ENCODE assay signal across 1 cellular context in the genomic region with DNA sequence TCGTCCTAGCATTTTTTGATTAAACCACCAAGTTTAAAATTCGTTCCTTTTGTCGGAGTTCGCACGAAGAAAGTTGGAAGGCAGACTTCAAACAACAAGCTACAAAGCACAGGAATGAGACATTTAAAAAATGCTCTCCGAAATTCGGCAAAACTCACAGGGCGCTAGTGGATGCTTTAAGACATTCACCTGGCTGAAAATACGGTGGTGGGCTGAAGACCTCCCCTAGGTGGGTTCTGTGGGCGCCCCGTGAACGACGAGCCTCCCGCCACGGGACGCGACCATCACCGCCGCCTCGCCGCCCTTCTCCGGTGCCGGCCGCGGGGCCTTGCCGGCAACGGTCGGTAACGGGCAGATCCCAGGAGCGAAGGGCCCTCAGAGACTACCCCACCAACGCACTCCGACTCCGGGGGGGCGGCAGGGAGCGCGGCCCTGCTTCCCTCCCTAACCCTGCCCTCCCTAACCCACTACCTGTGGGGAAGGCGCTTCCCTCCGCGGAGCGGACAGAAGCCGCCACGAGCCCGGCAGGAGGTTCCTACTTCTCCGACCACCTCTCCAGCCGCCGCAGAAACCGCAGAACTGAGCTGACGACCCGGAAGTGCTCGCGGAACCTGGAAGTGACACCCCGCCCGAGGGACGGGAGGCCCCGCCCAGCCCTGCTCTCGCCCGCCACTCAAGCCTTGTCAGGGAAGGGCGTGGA.
TF ChIP-seq lines count a peak whose summit lies in the region.

A gene with protein sequence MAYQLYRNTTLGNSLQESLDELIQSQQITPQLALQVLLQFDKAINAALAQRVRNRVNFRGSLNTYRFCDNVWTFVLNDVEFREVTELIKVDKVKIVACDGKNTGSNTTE (minus strand): TSS at position 581 of the 700 bp plus-strand sequence. CDS start 5,238 bp downstream, outside the sequence.

TF ChIP-seq in HEK293, 187 proteins besides CTCF, POLR2A, EP300 and RAD21 (continued from another document and continues in another):
- TF ChIP-seq, protein P1, sequence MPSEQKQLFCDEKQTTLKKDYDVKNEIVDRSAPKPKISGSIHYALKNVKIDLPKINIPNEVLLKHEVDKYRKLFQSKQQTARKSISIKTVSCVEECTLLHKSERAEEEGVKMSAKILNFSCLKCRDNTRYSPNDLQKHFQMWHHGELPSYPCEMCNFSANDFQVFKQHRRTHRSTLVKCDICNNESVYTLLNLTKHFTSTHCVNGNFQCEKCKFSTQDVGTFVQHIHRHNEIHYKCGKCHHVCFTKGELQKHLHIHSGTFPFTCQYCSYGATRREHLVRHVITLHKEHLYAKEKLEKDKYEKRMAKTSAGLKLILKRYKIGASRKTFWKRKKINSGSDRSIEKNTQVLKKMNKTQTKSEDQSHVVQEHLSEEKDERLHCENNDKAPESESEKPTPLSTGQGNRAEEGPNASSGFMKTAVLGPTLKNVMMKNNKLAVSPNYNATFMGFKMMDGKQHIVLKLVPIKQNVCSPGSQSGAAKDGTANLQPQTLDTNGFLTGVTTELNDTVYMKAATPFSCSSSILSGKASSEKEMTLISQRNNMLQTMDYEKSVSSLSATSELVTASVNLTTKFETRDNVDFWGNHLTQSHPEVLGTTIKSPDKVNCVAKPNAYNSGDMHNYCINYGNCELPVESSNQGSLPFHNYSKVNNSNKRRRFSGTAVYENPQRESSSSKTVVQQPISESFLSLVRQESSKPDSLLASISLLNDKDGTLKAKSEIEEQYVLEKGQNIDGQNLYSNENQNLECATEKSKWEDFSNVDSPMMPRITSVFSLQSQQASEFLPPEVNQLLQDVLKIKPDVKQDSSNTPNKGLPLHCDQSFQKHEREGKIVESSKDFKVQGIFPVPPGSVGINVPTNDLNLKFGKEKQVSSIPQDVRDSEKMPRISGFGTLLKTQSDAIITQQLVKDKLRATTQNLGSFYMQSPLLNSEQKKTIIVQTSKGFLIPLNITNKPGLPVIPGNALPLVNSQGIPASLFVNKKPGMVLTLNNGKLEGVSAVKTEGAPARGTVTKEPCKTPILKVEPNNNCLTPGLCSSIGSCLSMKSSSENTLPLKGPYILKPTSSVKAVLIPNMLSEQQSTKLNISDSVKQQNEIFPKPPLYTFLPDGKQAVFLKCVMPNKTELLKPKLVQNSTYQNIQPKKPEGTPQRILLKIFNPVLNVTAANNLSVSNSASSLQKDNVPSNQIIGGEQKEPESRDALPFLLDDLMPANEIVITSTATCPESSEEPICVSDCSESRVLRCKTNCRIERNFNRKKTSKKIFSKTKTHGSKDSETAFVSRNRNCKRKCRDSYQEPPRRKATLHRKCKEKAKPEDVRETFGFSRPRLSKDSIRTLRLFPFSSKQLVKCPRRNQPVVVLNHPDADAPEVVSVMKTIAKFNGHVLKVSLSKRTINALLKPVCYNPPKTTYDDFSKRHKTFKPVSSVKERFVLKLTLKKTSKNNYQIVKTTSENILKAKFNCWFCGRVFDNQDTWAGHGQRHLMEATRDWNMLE (tag by site-specific recombination; conservative IDR thresholded peaks at IDR 0.05; ENCODE audit: low read depth), result peak; percentile 93
- TF ChIP-seq REPIN1 (tag by site-specific recombination; IDR thresholded peaks at IDR 0.05; ENCODE audit: low read depth), result no peak
- TF ChIP-seq, protein P2, sequence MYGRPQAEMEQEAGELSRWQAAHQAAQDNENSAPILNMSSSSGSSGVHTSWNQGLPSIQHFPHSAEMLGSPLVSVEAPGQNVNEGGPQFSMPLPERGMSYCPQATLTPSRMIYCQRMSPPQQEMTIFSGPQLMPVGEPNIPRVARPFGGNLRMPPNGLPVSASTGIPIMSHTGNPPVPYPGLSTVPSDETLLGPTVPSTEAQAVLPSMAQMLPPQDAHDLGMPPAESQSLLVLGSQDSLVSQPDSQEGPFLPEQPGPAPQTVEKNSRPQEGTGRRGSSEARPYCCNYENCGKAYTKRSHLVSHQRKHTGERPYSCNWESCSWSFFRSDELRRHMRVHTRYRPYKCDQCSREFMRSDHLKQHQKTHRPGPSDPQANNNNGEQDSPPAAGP (tag by site-specific recombination; IDR thresholded peaks at IDR 0.05), result no peak; the same call in 1 of the 2 replicates
- TF ChIP-seq ZNF354C (tag by site-specific recombination; IDR thresholded peaks at IDR 0.05; ENCODE audit: borderline replicate concordance, low read depth), result no peak
- no peak for TF ChIP-seq ZNF155 (tag by site-specific recombination; IDR thresholded peaks at IDR 0.05)
- TF ChIP-seq KLF8 (tag by site-specific recombination; IDR thresholded peaks at IDR 0.05), result 0 out of 2 replicates have a peak, but pooled peaks have one; percentile 47
- no peak for TF ChIP-seq ZNF121 (tag by site-specific recombination; IDR thresholded peaks at IDR 0.05)
- TF ChIP-seq ZNF157 (tag by site-specific recombination; IDR thresholded peaks at IDR 0.05), result no peak
- TF ChIP-seq SP7 (tag by site-specific recombination; IDR thresholded peaks at IDR 0.05), result peak; percentile 34; the same call in 1 of the 2 replicates
- no peak for TF ChIP-seq KLF7 (tag by site-specific recombination; IDR thresholded peaks at IDR 0.05; ENCODE audit: borderline replicate concordance)
- no peak for TF ChIP-seq ZXDB (tag by site-specific recombination; IDR thresholded peaks at IDR 0.05)
- no peak for TF ChIP-seq FEZF1 (tag by site-specific recombination; IDR thresholded peaks at IDR 0.05)
- no peak for TF ChIP-seq ZNF626 (tag by site-specific recombination; IDR thresholded peaks at IDR 0.05)
- 0 out of 2 replicates have a peak, but pooled peaks have one; percentile 26 for TF ChIP-seq ZNF843 (tag by site-specific recombination; IDR thresholded peaks at IDR 0.05)
- no peak for TF ChIP-seq ZNF529 (tag by site-specific recombination; IDR thresholded peaks at IDR 0.05; ENCODE audit: insufficient replicate concordance)
- peak; percentile 57 for TF ChIP-seq OSR2 (tag by site-specific recombination; IDR thresholded peaks at IDR 0.05)
- TF ChIP-seq ZNF433 (tag by site-specific recombination; IDR thresholded peaks at IDR 0.05; ENCODE audit: low read depth), result no peak
- TF ChIP-seq ZFP41 (tag by site-specific recombination; IDR thresholded peaks at IDR 0.05; ENCODE audit: borderline replicate concordance), result no peak
- TF ChIP-seq, protein P3, sequence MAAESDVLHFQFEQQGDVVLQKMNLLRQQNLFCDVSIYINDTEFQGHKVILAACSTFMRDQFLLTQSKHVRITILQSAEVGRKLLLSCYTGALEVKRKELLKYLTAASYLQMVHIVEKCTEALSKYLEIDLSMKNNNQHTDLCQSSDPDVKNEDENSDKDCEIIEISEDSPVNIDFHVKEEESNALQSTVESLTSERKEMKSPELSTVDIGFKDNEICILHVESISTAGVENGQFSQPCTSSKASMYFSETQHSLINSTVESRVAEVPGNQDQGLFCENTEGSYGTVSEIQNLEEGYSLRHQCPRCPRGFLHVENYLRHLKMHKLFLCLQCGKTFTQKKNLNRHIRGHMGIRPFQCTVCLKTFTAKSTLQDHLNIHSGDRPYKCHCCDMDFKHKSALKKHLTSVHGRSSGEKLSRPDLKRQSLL (tag by site-specific recombination; IDR thresholded peaks at IDR 0.05), result no peak
- no peak for TF ChIP-seq ZNF184 (tag by site-specific recombination; IDR thresholded peaks at IDR 0.05)
- no peak for TF ChIP-seq ZNF792 (tag by site-specific recombination; IDR thresholded peaks at IDR 0.05)
- no peak for TF ChIP-seq ZNF292 (tag by site-specific recombination; IDR thresholded peaks at IDR 0.05; ENCODE audit: borderline replicate concordance, low read depth)
- no peak for TF ChIP-seq ZNF324 (tag by site-specific recombination; IDR thresholded peaks at IDR 0.05)
- TF ChIP-seq, protein P4, sequence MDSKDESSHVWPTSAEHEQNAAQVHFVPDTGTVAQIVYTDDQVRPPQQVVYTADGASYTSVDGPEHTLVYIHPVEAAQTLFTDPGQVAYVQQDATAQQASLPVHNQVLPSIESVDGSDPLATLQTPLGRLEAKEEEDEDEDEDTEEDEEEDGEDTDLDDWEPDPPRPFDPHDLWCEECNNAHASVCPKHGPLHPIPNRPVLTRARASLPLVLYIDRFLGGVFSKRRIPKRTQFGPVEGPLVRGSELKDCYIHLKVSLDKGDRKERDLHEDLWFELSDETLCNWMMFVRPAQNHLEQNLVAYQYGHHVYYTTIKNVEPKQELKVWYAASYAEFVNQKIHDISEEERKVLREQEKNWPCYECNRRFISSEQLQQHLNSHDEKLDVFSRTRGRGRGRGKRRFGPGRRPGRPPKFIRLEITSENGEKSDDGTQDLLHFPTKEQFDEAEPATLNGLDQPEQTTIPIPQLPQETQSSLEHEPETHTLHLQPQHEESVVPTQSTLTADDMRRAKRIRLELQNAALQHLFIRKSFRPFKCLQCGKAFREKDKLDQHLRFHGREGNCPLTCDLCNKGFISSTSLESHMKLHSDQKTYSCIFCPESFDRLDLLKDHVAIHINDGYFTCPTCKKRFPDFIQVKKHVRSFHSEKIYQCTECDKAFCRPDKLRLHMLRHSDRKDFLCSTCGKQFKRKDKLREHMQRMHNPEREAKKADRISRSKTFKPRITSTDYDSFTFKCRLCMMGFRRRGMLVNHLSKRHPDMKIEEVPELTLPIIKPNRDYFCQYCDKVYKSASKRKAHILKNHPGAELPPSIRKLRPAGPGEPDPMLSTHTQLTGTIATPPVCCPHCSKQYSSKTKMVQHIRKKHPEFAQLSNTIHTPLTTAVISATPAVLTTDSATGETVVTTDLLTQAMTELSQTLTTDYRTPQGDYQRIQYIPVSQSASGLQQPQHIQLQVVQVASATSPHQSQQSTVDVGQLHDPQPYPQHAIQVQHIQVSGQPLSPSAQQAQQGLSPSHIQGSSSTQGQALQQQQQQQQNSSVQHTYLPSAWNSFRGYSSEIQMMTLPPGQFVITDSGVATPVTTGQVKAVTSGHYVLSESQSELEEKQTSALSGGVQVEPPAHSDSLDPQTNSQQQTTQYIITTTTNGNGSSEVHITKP (tag by site-specific recombination; IDR thresholded peaks at IDR 0.05), result peak; percentile 12; the same call in 1 of the 2 replicates
- TF ChIP-seq ZNF560 (tag by site-specific recombination; IDR thresholded peaks at IDR 0.05; ENCODE audit: borderline replicate concordance), result no peak
- peak; percentile 73 for TF ChIP-seq ZNF501 (tag by site-specific recombination; IDR thresholded peaks at IDR 0.05)
- peak; percentile 75 for TF ChIP-seq ZIC2 (tag by site-specific recombination; IDR thresholded peaks at IDR 0.05)
- TF ChIP-seq, protein P5, sequence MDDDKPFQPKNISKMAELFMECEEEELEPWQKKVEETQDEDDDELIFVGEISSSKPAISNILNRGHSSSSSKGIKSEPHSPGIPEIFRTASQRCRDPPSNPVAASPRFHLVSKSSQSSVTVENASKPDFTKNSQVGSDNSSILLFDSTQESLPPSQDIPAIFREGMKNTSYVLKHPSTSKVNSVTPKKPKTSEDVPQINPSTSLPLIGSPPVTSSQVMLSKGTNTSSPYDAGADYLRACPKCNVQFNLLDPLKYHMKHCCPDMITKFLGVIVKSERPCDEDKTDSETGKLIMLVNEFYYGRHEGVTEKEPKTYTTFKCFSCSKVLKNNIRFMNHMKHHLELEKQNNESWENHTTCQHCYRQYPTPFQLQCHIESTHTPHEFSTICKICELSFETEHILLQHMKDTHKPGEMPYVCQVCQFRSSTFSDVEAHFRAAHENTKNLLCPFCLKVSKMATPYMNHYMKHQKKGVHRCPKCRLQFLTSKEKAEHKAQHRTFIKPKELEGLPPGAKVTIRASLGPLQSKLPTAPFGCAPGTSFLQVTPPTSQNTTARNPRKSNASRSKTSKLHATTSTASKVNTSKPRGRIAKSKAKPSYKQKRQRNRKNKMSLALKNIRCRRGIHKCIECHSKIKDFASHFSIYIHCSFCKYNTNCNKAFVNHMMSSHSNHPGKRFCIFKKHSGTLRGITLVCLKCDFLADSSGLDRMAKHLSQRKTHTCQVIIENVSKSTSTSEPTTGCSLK (tag by site-specific recombination; IDR thresholded peaks at IDR 0.05), result no peak
- TF ChIP-seq ZNF561 (tag by site-specific recombination; IDR thresholded peaks at IDR 0.05; ENCODE audit: borderline replicate concordance), result no peak
- no peak for TF ChIP-seq ZNF707 (tag by site-specific recombination; IDR thresholded peaks at IDR 0.05)
- TF ChIP-seq, protein P6, sequence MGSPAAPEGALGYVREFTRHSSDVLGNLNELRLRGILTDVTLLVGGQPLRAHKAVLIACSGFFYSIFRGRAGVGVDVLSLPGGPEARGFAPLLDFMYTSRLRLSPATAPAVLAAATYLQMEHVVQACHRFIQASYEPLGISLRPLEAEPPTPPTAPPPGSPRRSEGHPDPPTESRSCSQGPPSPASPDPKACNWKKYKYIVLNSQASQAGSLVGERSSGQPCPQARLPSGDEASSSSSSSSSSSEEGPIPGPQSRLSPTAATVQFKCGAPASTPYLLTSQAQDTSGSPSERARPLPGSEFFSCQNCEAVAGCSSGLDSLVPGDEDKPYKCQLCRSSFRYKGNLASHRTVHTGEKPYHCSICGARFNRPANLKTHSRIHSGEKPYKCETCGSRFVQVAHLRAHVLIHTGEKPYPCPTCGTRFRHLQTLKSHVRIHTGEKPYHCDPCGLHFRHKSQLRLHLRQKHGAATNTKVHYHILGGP (tag by site-specific recombination; IDR thresholded peaks at IDR 0.05), result no peak
- TF ChIP-seq, protein P7, sequence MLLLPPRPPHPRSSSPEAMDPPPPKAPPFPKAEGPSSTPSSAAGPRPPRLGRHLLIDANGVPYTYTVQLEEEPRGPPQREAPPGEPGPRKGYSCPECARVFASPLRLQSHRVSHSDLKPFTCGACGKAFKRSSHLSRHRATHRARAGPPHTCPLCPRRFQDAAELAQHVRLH (tag by site-specific recombination; IDR thresholded peaks at IDR 0.05), result no peak
- TF ChIP-seq KLF9 (tag by site-specific recombination; IDR thresholded peaks at IDR 0.05; ENCODE audit: low read depth), result no peak; the same call in 1 of the 2 replicates
- TF ChIP-seq, protein P8, sequence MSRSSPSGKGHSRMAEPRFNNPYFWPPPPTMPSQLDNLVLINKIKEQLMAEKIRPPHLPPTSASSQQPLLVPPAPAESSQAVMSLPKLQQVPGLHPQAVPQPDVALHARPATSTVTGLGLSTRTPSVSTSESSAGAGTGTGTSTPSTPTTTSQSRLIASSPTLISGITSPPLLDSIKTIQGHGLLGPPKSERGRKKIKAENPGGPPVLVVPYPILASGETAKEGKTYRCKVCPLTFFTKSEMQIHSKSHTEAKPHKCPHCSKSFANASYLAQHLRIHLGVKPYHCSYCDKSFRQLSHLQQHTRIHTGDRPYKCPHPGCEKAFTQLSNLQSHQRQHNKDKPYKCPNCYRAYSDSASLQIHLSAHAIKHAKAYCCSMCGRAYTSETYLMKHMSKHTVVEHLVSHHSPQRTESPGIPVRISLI (tag by site-specific recombination; IDR thresholded peaks at IDR 0.05), result no peak
- no peak for TF ChIP-seq ZNF37A (tag by site-specific recombination; IDR thresholded peaks at IDR 0.05)
- TF ChIP-seq, protein P9, sequence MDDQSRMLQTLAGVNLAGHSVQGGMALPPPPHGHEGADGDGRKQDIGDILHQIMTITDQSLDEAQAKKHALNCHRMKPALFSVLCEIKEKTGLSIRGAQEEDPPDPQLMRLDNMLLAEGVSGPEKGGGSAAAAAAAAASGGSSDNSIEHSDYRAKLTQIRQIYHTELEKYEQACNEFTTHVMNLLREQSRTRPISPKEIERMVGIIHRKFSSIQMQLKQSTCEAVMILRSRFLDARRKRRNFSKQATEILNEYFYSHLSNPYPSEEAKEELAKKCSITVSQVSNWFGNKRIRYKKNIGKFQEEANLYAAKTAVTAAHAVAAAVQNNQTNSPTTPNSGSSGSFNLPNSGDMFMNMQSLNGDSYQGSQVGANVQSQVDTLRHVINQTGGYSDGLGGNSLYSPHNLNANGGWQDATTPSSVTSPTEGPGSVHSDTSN (CRISPR knock-in tag; IDR thresholded peaks at IDR 0.05), result 0 out of 2 replicates have a peak, but pooled peaks have one; percentile 24
- no peak for TF ChIP-seq HOXA7 (CRISPR knock-in tag; IDR thresholded peaks at IDR 0.05; ENCODE audit: borderline replicate concordance)
